ENCODE assay signal across 13 cellular contexts in genomic region chr12:85016423-85016822, GRCh38. TPM values are rescaled to one million over a fixed set of nuclear protein-coding genes. Genes with fewer than 3 reads are reported as not detected.
DNase-seq lines count a peak whose midpoint lies in the region; ATAC-seq and TF ChIP-seq lines count a peak whose summit lies in the region.
"Had no signal": no experiment of that assay in that cellular context is flagged by ENCODE, and none has a peak within 500 bp of the region (broad histone marks: within the 10 kb centered on the region; RNA-seq: fewer than 3 reads in every experiment).

No MANE protein-coding gene starts in this region.

- intact Hi-C loops in sciatic nerve (cut with DNase I), result no loop called here

- H3K27ac ChIP-seq in RWPE1, result no peak overlapping the region
- H3K27ac ChIP-seq: lower lobe of right lung, upper lobe of left lung had no signal

- CTCF ChIA-PET in RWPE1 (lab: Yijun Ruan, JAX), result interaction anchor here (0.6 kb wide), 1 partner anchor 935 kb away, joined by 4 read pairs; no protein-coding TSS in a partner anchor

- POLR2A ChIA-PET in RWPE1 (lab: Yijun Ruan, JAX; ENCODE audit: low non-redundant PET), result no interaction called here

- DNase-seq in GM04503 (ENCODE audit: low read depth), result peak; percentile 78
- peak; percentile 86 for DNase-seq in RWPE1 (ENCODE audit: low spot score)
- peak; percentile 97 for DNase-seq in fibroblast of gingiva (ENCODE audit: low read depth)
- DNase-seq in sciatic nerve (ENCODE audit: low spot score), result no peak
- no peak for DNase-seq in left lobe of liver (ENCODE audit: low spot score)
- no peak for DNase-seq in UCSD-AML1 (lab: John Stamatoyannopoulos, UW; ENCODE audit: unreplicated experiment)
- no peak for DNase-seq in DMS153 (lab: John Stamatoyannopoulos, UW)
- DNase-seq: activated T-cell treated with anti-CD3 and anti-CD28 coated beads, Interleukin-2, amount 50 U/mL, for 24 hours; effector CD8-positive, alpha-beta T cell; lower lobe of right lung; NCI-H1930; upper lobe of left lung had no signal

- TF ChIP-seq CTCF in RWPE1 (conservative IDR thresholded peaks at IDR 0.05; ENCODE audit: low read depth), result no peak

- ATAC-seq in sciatic nerve, result peak; percentile 98
- ATAC-seq in left lobe of liver, result no peak
- ATAC-seq in GM19395 (IDR thresholded peaks at IDR 0.05; ENCODE audit: unreplicated experiment), result no peak
- ATAC-seq: lower lobe of right lung had no signal

RNA-seq across cellular contexts. Expression of gene TSPAN19, which starts 19.7 kb away (rescaled TPM):
- total RNA-seq in sciatic nerve, result 0.58 TPM
- total RNA-seq in left lobe of liver, result not detected

RNA-seq across cellular contexts. Expression of gene LRRIQ1, which starts 19.7 kb away (rescaled TPM):
- total RNA-seq in sciatic nerve (5.2 TPM), left lobe of liver (not detected)

Comparison
In these comparisons a context has a peak if more than half of its experiments do, and no peak if none do; other contexts are left out.
1. DNase-seq: peak in GM04503 (single experiment), RWPE1 (single experiment) and fibroblast of gingiva (single experiment); none in sciatic nerve (single experiment), left lobe of liver (single experiment), UCSD-AML1 (single experiment) and DMS153 (single experiment).